ENCODE assay signal across 18 cellular contexts in genomic region chr13:19991531-19991930, GRCh38. TPM values are rescaled to one million over a fixed set of nuclear protein-coding genes. Genes with fewer than 3 reads are reported as not detected.
DNase-seq lines count a peak whose midpoint lies in the region; ATAC-seq and TF ChIP-seq lines count a peak whose summit lies in the region.
"Had no signal": no experiment of that assay in that cellular context is flagged by ENCODE, and none has a peak within 500 bp of the region (broad histone marks: within the 10 kb centered on the region; RNA-seq: fewer than 3 reads in every experiment).

No MANE protein-coding gene starts in this region.

- H3F3A ChIP-seq in GM23338 (replicated peaks; ENCODE audit: low read depth): no peaks in the 10 kb centered on the region

- peaks cover 14% of the 10 kb centered on the region for H3K4me1 Mint-ChIP-seq in T-helper 1 cell treated with Interleukin-12 subunit alpha and Interleukin-12 subunit beta and Interleukin-4 antibody, amounts not matched to agents 30 μg/mL and 1 μg/mL, for 36 hours (ENCODE audit: low read depth)
- H3K4me1 Mint-ChIP-seq in GM23338: peaks cover 20% of the 10 kb centered on the region
- H3K4me1 Mint-ChIP-seq in activated naive CD8-positive, alpha-beta T cell treated with anti-CD3 and anti-CD28 coated beads, Interleukin-2, amount 50 U/mL, for 24 hours: peaks cover 28% of the 10 kb centered on the region

- H4K20me1 ChIP-seq in GM23338 (replicated peaks; ENCODE audit: insufficient read depth): peaks cover 84% of the 10 kb centered on the region

- H3K27ac Mint-ChIP-seq in T-helper 1 cell treated with Interleukin-12 subunit alpha and Interleukin-12 subunit beta and Interleukin-4 antibody, amounts not matched to agents 30 μg/mL and 1 μg/mL, for 36 hours: peak overlapping the region; percentile 20
- H3K27ac Mint-ChIP-seq in GM23338: peak overlapping the region; percentile 35; the same call in 1 of the 2 replicates
- H3K27ac Mint-ChIP-seq in activated naive CD8-positive, alpha-beta T cell treated with anti-CD3 and anti-CD28 coated beads, Interleukin-2, amount 50 U/mL, for 24 hours: peak overlapping the region; percentile 37

- H3K27me3 Mint-ChIP-seq in T-helper 1 cell treated with Interleukin-12 subunit alpha and Interleukin-12 subunit beta and Interleukin-4 antibody, amounts not matched to agents 30 μg/mL and 1 μg/mL, for 36 hours (ENCODE audit: low read depth): no peaks in the 10 kb centered on the region
- H3K27me3 Mint-ChIP-seq in GM23338 (ENCODE audit: insufficient read depth, low read depth, poor library complexity): peaks cover 4% of the 10 kb centered on the region
- H3K27me3 Mint-ChIP-seq in activated naive CD8-positive, alpha-beta T cell treated with anti-CD3 and anti-CD28 coated beads, Interleukin-2, amount 50 U/mL, for 24 hours: no peaks in the 10 kb centered on the region
- H3K27me3 Mint-ChIP-seq: CD4-positive, alpha-beta memory T cell had no signal

- H3K4me1 ChIP-seq in GM23338 (ENCODE audit: insufficient read depth) (peaks cover 3% of the 10 kb centered on the region), foreskin keratinocyte (no peaks in the 10 kb centered on the region)

- H2AFZ ChIP-seq in GM23338: no peak overlapping the region
- H2AFZ ChIP-seq: GM23248 had no signal

- peaks cover 100% of the 10 kb centered on the region for H3K79me2 ChIP-seq in GM23338 (replicated peaks; ENCODE audit: insufficient read depth)

- H3K27ac ChIP-seq in GM23338 (ENCODE audit: low read depth) (peak overlapping the region; percentile 63; the same call in 1 of the 2 replicates), foreskin keratinocyte (no peak overlapping the region)
- H3K27ac ChIP-seq: GM23248 had no signal

- H3K27me3 ChIP-seq in GM23338 (ENCODE audit: insufficient read depth) (no peaks in the 10 kb centered on the region), foreskin keratinocyte (no peaks in the 10 kb centered on the region)
- H3K27me3 ChIP-seq: BE2C, MG63 had no signal

- H3K4me2 ChIP-seq in GM23338: no peak overlapping the region

- H3K4me3 ChIP-seq in GM23338 (no peak overlapping the region), lower leg skin (ENCODE audit: low read depth, poor library complexity, severe bottlenecking) (no peak overlapping the region)
- H3K4me3 ChIP-seq: GM23248, MG63 had no signal

- H3K9me3 Mint-ChIP-seq in T-helper 1 cell treated with Interleukin-12 subunit alpha and Interleukin-12 subunit beta and Interleukin-4 antibody, amounts not matched to agents 30 μg/mL and 1 μg/mL, for 36 hours: no peaks in the 10 kb centered on the region
- H3K9me3 Mint-ChIP-seq in GM23338: no peaks in the 10 kb centered on the region
- no peaks in the 10 kb centered on the region for H3K9me3 Mint-ChIP-seq in activated naive CD8-positive, alpha-beta T cell treated with anti-CD3 and anti-CD28 coated beads, Interleukin-2, amount 50 U/mL, for 24 hours
- H3K9me3 Mint-ChIP-seq: CD4-positive, alpha-beta memory T cell had no signal

- H3K9me2 ChIP-seq in GM23338 (ENCODE audit: insufficient read depth): no peaks in the 10 kb centered on the region

- H3K36me3 ChIP-seq in GM23338 (ENCODE audit: insufficient read depth): peaks cover 29% of the 10 kb centered on the region

- TF ChIP-seq POLR2A in lower leg skin (IDR thresholded peaks at IDR 0.05): no peak

- no peak overlapping the region for H3K4me3 Mint-ChIP-seq in T-helper 1 cell treated with Interleukin-12 subunit alpha and Interleukin-12 subunit beta and Interleukin-4 antibody, amounts not matched to agents 30 μg/mL and 1 μg/mL, for 36 hours
- no peak overlapping the region for H3K4me3 Mint-ChIP-seq in GM23338
- H3K4me3 Mint-ChIP-seq in activated naive CD8-positive, alpha-beta T cell treated with anti-CD3 and anti-CD28 coated beads, Interleukin-2, amount 50 U/mL, for 24 hours: no peak overlapping the region

- intact Hi-C loops in lower leg skin (cut with DNase I; ENCODE audit: low total_unique reads): no loop called here

- 91% methylated on average over 2 of the region's 2 CpGs for WGBS in lower leg skin, 2 donors

- TF ChIP-seq CTCF in GM23338 (conservative IDR thresholded peaks at IDR 0.05; ENCODE audit: low read depth in 2 of 2): no peak
- no peak for TF ChIP-seq CTCF in foreskin keratinocyte (conservative IDR thresholded peaks at IDR 0.05)
- TF ChIP-seq CTCF in lower leg skin (IDR thresholded peaks at IDR 0.05): no peak

- DNase-seq in T-helper 1 cell: no peak
- no peak for DNase-seq in GM23338 (ENCODE audit: low spot score)
- no peak for DNase-seq in activated naive CD8-positive, alpha-beta T cell treated with anti-CD3 and anti-CD28 coated beads, Interleukin-2, amount 50 U/mL, for 24 hours
- DNase-seq in foreskin keratinocyte: peak; percentile 37 to 69
- DNase-seq in lower leg skin (ENCODE audit: low spot score in 2 of 2): no peak
- DNase-seq in GM19238 (ENCODE audit: insufficient read length, low spot score): no peak
- DNase-seq: 8988T; BE2C; CD4-positive, alpha-beta memory T cell; DMS79; GM23248; MG63; NCI-H1092 treated with DMSO at 0.1 percent for 48 hours; NCI-H226; NCI-H69; Right ventricle myocardium superior had no signal

- ATAC-seq in GM23338 (no peak), foreskin keratinocyte (peak; percentile 31), HG03354 (IDR thresholded peaks at IDR 0.05; ENCODE audit: poor library complexity, severe bottlenecking, unreplicated experiment) (no peak)
- ATAC-seq in activated naive CD8-positive, alpha-beta T cell treated with anti-CD3 and anti-CD28 coated beads, Interleukin-2, amount 50 U/mL, for 24 hours: no peak

- H3K36me3 Mint-ChIP-seq in T-helper 1 cell treated with Interleukin-12 subunit alpha and Interleukin-12 subunit beta and Interleukin-4 antibody, amounts not matched to agents 30 μg/mL and 1 μg/mL, for 36 hours (ENCODE audit: low read depth): peaks cover 19% of the 10 kb centered on the region
- H3K36me3 Mint-ChIP-seq in GM23338 (ENCODE audit: low read depth): peaks cover 44% of the 10 kb centered on the region
- peaks cover 25% of the 10 kb centered on the region for H3K36me3 Mint-ChIP-seq in activated naive CD8-positive, alpha-beta T cell treated with anti-CD3 and anti-CD28 coated beads, Interleukin-2, amount 50 U/mL, for 24 hours (ENCODE audit: low read depth)

TF ChIP-seq in GM23338, 12 proteins besides CTCF, POLR2A, EP300 and RAD21 (continues in another document):
- TF ChIP-seq, protein P1, sequence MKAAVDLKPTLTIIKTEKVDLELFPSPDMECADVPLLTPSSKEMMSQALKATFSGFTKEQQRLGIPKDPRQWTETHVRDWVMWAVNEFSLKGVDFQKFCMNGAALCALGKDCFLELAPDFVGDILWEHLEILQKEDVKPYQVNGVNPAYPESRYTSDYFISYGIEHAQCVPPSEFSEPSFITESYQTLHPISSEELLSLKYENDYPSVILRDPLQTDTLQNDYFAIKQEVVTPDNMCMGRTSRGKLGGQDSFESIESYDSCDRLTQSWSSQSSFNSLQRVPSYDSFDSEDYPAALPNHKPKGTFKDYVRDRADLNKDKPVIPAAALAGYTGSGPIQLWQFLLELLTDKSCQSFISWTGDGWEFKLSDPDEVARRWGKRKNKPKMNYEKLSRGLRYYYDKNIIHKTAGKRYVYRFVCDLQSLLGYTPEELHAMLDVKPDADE (IDR thresholded peaks at IDR 0.05): no peak
- no peak for TF ChIP-seq JUNB (IDR thresholded peaks at IDR 0.05; ENCODE audit: unreplicated experiment)
- no peak for TF ChIP-seq ZNF331 (CRISPR knock-in tag; IDR thresholded peaks at IDR 0.05; ENCODE audit: low read depth)
- TF ChIP-seq EZH2phosphoT487 (IDR thresholded peaks at IDR 0.05; ENCODE audit: unreplicated experiment): no peak
- no peak for TF ChIP-seq ZNF114 (CRISPR knock-in tag; IDR thresholded peaks at IDR 0.05)
- no peak for TF ChIP-seq EZH2 (IDR thresholded peaks at IDR 0.05; ENCODE audit: low read depth, unreplicated experiment)
- no peak for TF ChIP-seq POLR2AphosphoS5 (IDR thresholded peaks at IDR 0.05; ENCODE audit: low read depth)
- no peak for TF ChIP-seq REST (IDR thresholded peaks at IDR 0.05; ENCODE audit: unreplicated experiment)

RNA-seq across cellular contexts. Expression of gene ZMYM2, which starts 33.0 kb away (rescaled TPM):
- 153 and 159 TPM in 2 replicates for total RNA-seq in GM23338 (2014; rRNA removed; shearing (Covaris generic))
- polyA plus RNA-seq in GM23338 (2016; fragmentation: Nextera tagmentation; extraction: Ambion mirVana): 63.6 and 87.9 TPM in 2 replicates
- total RNA-seq in foreskin keratinocyte: 43.6 and 45.8 TPM in 2 replicates
- polyA plus RNA-seq in foreskin keratinocyte: 14.0 TPM in 2 replicates
- total RNA-seq in lower leg skin: 10 to 100 TPM; 37.5 to 58.2 (median 49.5) TPM

Comparison
In these comparisons a context has a peak if more than half of its experiments do, and no peak if none do; other contexts are left out.
1. DNase-seq: peak in foreskin keratinocyte (2 of 2); none in T-helper 1 cell (0 of 5), GM23338 (single experiment), activated naive CD8-positive, alpha-beta T cell treated with anti-CD3 and anti-CD28 coated beads, Interleukin-2, amount 50 U/mL, for 24 hours (single experiment), lower leg skin (0 of 2) and GM19238 (single experiment).
2. Peak in every context shown above with its lines, with median percentiles within 50 percentile points of each other: H3K27ac Mint-ChIP-seq.